In genomic region chr1:234978397-234979291, GRCh38 we compare ENCODE assay signal across 8 cellular contexts.
DNase-seq lines count a peak whose midpoint lies in the region; ATAC-seq and TF ChIP-seq lines count a peak whose summit lies in the region.

No MANE protein-coding gene starts in this region.

- peaks cover 6% of the 10 kb centered on the region for H3K4me1 ChIP-seq in parathyroid adenoma

- no peaks in the 10 kb centered on the region for H3K9me3 ChIP-seq in parathyroid adenoma (ENCODE audit: control insufficient read depth, low read length)

- DNase-seq in activated gamma-delta T cell treated with Interleukin-2 at 50 U/mL for 16 hours (peak; percentile 35), activated gamma-delta T cell (lab: John Stamatoyannopoulos, UW) (no peak), NCI-H446 treated with DMSO at 0.1 percent for 48 hours (lab: John Stamatoyannopoulos, UW) (peak; percentile 29), fibroblast of pulmonary artery (ENCODE audit: low read depth) (peak; percentile 80), iPS-NIHi11 (ENCODE audit: low spot score) (no peak)
- DNase-seq in activated T-cell treated with anti-CD3 and anti-CD28 coated beads, Interleukin-2, amount 50 U/mL, for 1 hour: peak; percentile 59

- H3K4me2 ChIP-seq in parathyroid adenoma (ENCODE audit: low read length): no peak overlapping the region

- peak overlapping the region; percentile 80 for H3K27ac ChIP-seq in parathyroid adenoma

- H3K36me3 ChIP-seq in parathyroid adenoma (ENCODE audit: control insufficient read depth, insufficient read depth, low read length): no peaks in the 10 kb centered on the region

- H3K9ac ChIP-seq in parathyroid adenoma: no peak overlapping the region

- H3K79me2 ChIP-seq in parathyroid adenoma: no peaks in the 10 kb centered on the region

- no peak overlapping the region for H3K4me3 ChIP-seq in fibroblast of pulmonary artery (replicated peaks; ENCODE audit: low read depth, low read length)
- H3K4me3 ChIP-seq in parathyroid adenoma (ENCODE audit: low read depth, low read length): no peak overlapping the region

- TF ChIP-seq CTCF in fibroblast of pulmonary artery (IDR thresholded peaks at IDR 0.05; ENCODE audit: low read length, missing control alignments) (no peak), parathyroid adenoma (IDR thresholded peaks at IDR 0.05) (no peak)

- peak; percentile 55 for ATAC-seq in HG02852 (IDR thresholded peaks at IDR 0.05; ENCODE audit: unreplicated experiment)

- H2AFZ ChIP-seq in parathyroid adenoma: no peak overlapping the region

- no peaks in the 10 kb centered on the region for H3K27me3 ChIP-seq in parathyroid adenoma (ENCODE audit: control insufficient read depth, insufficient read depth, low read length)

Comparison
In these comparisons a context has a peak if more than half of its experiments do, and no peak if none do; other contexts are left out.
1. DNase-seq: peak in activated gamma-delta T cell treated with Interleukin-2 at 50 U/mL for 16 hours (single experiment), NCI-H446 treated with DMSO at 0.1 percent for 48 hours (single experiment), activated T-cell treated with anti-CD3 and anti-CD28 coated beads, Interleukin-2, amount 50 U/mL, for 1 hour (single experiment) and fibroblast of pulmonary artery (single experiment); none in activated gamma-delta T cell (single experiment) and iPS-NIHi11 (single experiment).